19 cellular contexts compared by ENCODE assay signal in genomic region chr11:44799036-44799435, GRCh38.
"Had no signal": no experiment of that assay in that cellular context is flagged by ENCODE, and none has a peak within 500 bp of the region (broad histone marks: within the 10 kb centered on the region; RNA-seq: fewer than 3 reads in every experiment).

No MANE protein-coding gene starts in this region.

- H3K9me3 Mint-ChIP-seq: activated CD4-positive, alpha-beta memory T cell treated with anti-CD3 and anti-CD28 coated beads, Interleukin-2, amount 10 ng/mL, durations not matched to agents 7 days and 5 days; activated naive CD4-positive, alpha-beta T cell treated with anti-CD3 and anti-CD28 coated beads, Interleukin-2, amount 10 ng/mL, durations not matched to agents 7 days and 5 days; activated naive CD8-positive, alpha-beta T cell treated with anti-CD3 and anti-CD28 coated beads, Interleukin-2, amount 50 U/mL, for 24 hours; activated T-cell treated with anti-CD3 and anti-CD28 coated beads, Interleukin-2, amount 50 U/mL, for 24 hours; activated T-helper 2 cell treated with anti-CD3 and anti-CD28 coated beads, Interferon-gamma antibody, Interleukin-2, Interleukin-4, amounts not matched to agents 10 μg/mL and 5 μg/mL and 100 μg/mL, durations not matched to agents 14 hours and 24 hours and 36 hours; memory B cell; T-helper 2 cell treated with Interferon-gamma antibody and Interleukin-4, amounts not matched to agents 5 μg/mL and 100 μg/mL, for 36 hours had no signal

- H3K27me3 ChIP-seq: heart right ventricle, tibial artery, vagina had no signal

- H3K4me3 Mint-ChIP-seq: activated CD4-positive, alpha-beta memory T cell treated with anti-CD3 and anti-CD28 coated beads, Interleukin-2, amount 10 ng/mL, durations not matched to agents 7 days and 5 days; activated naive CD4-positive, alpha-beta T cell treated with anti-CD3 and anti-CD28 coated beads, Interleukin-2, amount 10 ng/mL, durations not matched to agents 7 days and 5 days; activated naive CD8-positive, alpha-beta T cell treated with anti-CD3 and anti-CD28 coated beads, Interleukin-2, amount 50 U/mL, for 24 hours; activated T-cell treated with anti-CD3 and anti-CD28 coated beads, Interleukin-2, amount 50 U/mL, for 24 hours; memory B cell; naive thymus-derived CD4-positive, alpha-beta T cell; T-helper 2 cell treated with Interferon-gamma antibody and Interleukin-4, amounts not matched to agents 5 μg/mL and 100 μg/mL, for 36 hours had no signal

- H3K4me1 ChIP-seq: gastrocnemius medialis had no signal

- H3K27me3 Mint-ChIP-seq: activated CD4-positive, alpha-beta memory T cell treated with anti-CD3 and anti-CD28 coated beads, Interleukin-2, amount 10 ng/mL, durations not matched to agents 7 days and 5 days; activated naive CD4-positive, alpha-beta T cell treated with anti-CD3 and anti-CD28 coated beads, Interleukin-2, amount 10 ng/mL, durations not matched to agents 7 days and 5 days; activated naive CD8-positive, alpha-beta T cell treated with anti-CD3 and anti-CD28 coated beads, Interleukin-2, amount 50 U/mL, for 24 hours; activated T-cell treated with anti-CD3 and anti-CD28 coated beads, Interleukin-2, amount 50 U/mL, for 24 hours had no signal

- H3K4me1 Mint-ChIP-seq: activated CD4-positive, alpha-beta memory T cell treated with anti-CD3 and anti-CD28 coated beads, Interleukin-2, amount 10 ng/mL, durations not matched to agents 7 days and 5 days; activated naive CD4-positive, alpha-beta T cell treated with anti-CD3 and anti-CD28 coated beads, Interleukin-2, amount 10 ng/mL, durations not matched to agents 7 days and 5 days; activated naive CD8-positive, alpha-beta T cell treated with anti-CD3 and anti-CD28 coated beads, Interleukin-2, amount 50 U/mL, for 24 hours; memory B cell had no signal

- H3K9me3 ChIP-seq: gastrocnemius medialis, heart right ventricle, tibial artery, vagina had no signal

- H3K36me3 Mint-ChIP-seq: activated naive CD4-positive, alpha-beta T cell treated with anti-CD3 and anti-CD28 coated beads, Interleukin-2, amount 10 ng/mL, durations not matched to agents 7 days and 5 days; memory B cell had no signal

- H3K27ac ChIP-seq: brain microvascular endothelial cell, gastrocnemius medialis, vagina had no signal

- H3K4me3 ChIP-seq: gastrocnemius medialis, heart right ventricle, tibial artery, vagina had no signal

- DNase-seq: activated CD4-positive, alpha-beta memory T cell treated with anti-CD3 and anti-CD28 coated beads, Interleukin-2, amount 10 ng/mL, durations not matched to agents 7 days and 5 days; activated CD4-positive, alpha-beta T cell treated with anti-CD3 and anti-CD28 coated beads for 48 hours; activated naive CD4-positive, alpha-beta T cell treated with anti-CD3 and anti-CD28 coated beads, Interleukin-2, amount 10 ng/mL, durations not matched to agents 7 days and 5 days; activated naive CD8-positive, alpha-beta T cell treated with anti-CD3 and anti-CD28 coated beads, Interleukin-2, amount 50 U/mL, for 24 hours; activated T-cell treated with anti-CD3 and anti-CD28 coated beads, Interleukin-2, amount 50 U/mL, for 24 hours; anterior cingulate cortex; brain microvascular endothelial cell; central memory CD4-positive, alpha-beta T cell; gastrocnemius medialis; heart right ventricle; naive thymus-derived CD4-positive, alpha-beta T cell; nucleus accumbens; stimulated activated naive CD8-positive, alpha-beta T cell treated with anti-CD3 and anti-CD28 coated beads, Interleukin-15, Interleukin-2, amounts not matched to agents 100 U/mL and 50 U/mL, for 24 hours; substantia nigra; tibial artery had no signal

- H3K36me3 ChIP-seq: brain microvascular endothelial cell, gastrocnemius medialis, tibial artery, vagina had no signal

- H3K27ac Mint-ChIP-seq: activated CD4-positive, alpha-beta memory T cell treated with anti-CD3 and anti-CD28 coated beads, Interleukin-2, amount 10 ng/mL, durations not matched to agents 7 days and 5 days; activated naive CD4-positive, alpha-beta T cell treated with anti-CD3 and anti-CD28 coated beads, Interleukin-2, amount 10 ng/mL, durations not matched to agents 7 days and 5 days; activated naive CD8-positive, alpha-beta T cell treated with anti-CD3 and anti-CD28 coated beads, Interleukin-2, amount 50 U/mL, for 24 hours; activated T-cell treated with anti-CD3 and anti-CD28 coated beads, Interleukin-2, amount 50 U/mL, for 24 hours; activated T-helper 2 cell treated with anti-CD3 and anti-CD28 coated beads, Interferon-gamma antibody, Interleukin-2, Interleukin-4, amounts not matched to agents 10 μg/mL and 5 μg/mL and 100 μg/mL, durations not matched to agents 14 hours and 24 hours and 36 hours; memory B cell; naive thymus-derived CD4-positive, alpha-beta T cell; T-helper 2 cell treated with Interferon-gamma antibody and Interleukin-4, amounts not matched to agents 5 μg/mL and 100 μg/mL, for 36 hours had no signal
